Comparison of ENCODE assay signal across 11 cellular contexts in genomic region chr6:24951831-24952299, GRCh38. TPM values are rescaled to one million over a fixed set of nuclear protein-coding genes. Genes with fewer than 3 reads are reported as not detected.
DNase-seq lines count a peak whose midpoint lies in the region; ATAC-seq and TF ChIP-seq lines count a peak whose summit lies in the region.
"Had no signal": no experiment of that assay in that cellular context is flagged by ENCODE, and none has a peak within 500 bp of the region (broad histone marks: within the 10 kb centered on the region; RNA-seq: fewer than 3 reads in every experiment).

No MANE protein-coding gene starts in this region.

- H3K27ac Mint-ChIP-seq in T-cell: peak overlapping the region; percentile 96 to 98

- H3K27me3 ChIP-seq in right atrium auricular region (no peaks in the 10 kb centered on the region), upper lobe of right lung (no peaks in the 10 kb centered on the region)

- H3K4me1 Mint-ChIP-seq in T-cell: peaks cover 93 to 98% (median 95%) of the 10 kb centered on the region in 3 donors

- CTCF ChIA-PET in T-cell (lab: Charles Lee): interaction anchor here (0.7 to 8.5 kb wide), 13 partner anchors 13 to 75 kb away, joined by 3 to 107 read pairs (median 5); partner anchors contain the start of gene RIPOR2 (in 1 of the 2)

- no peak for DNase-seq in Right ventricle myocardium inferior (ENCODE audit: missing footprints)
- no peak for DNase-seq in right atrium auricular region (ENCODE audit: low spot score)
- peak in 31 of 34 experiments; percentile 42 to 81 (median 58) for DNase-seq in T-cell
- no peak for DNase-seq in upper lobe of right lung
- no peak for DNase-seq in kidney tubule cell (ENCODE audit: low spot score)
- DNase-seq in C1 segment of cervical spinal cord (lab: John Stamatoyannopoulos, UW): no peak
- DNase-seq: cerebellar nuclear complex, substantia nigra had no signal

- H3K27ac ChIP-seq in right atrium auricular region (no peak overlapping the region), upper lobe of right lung (no peak overlapping the region)

- peaks cover 0 to 19% (median 6%) of the 10 kb centered on the region in 3 donors for H3K9me3 Mint-ChIP-seq in T-cell

- POLR2A ChIA-PET in T-cell (lab: Charles Lee): interaction anchor here (0.9 to 4.6 kb wide), 7 partner anchors 8 to 23 kb away, joined by 3 to 20 read pairs (median 4); partner anchors contain the start of gene RIPOR2 (in 1 of the 2)

- no peaks in the 10 kb centered on the region for H3K36me3 ChIP-seq in right atrium auricular region
- H3K36me3 ChIP-seq in upper lobe of right lung: no peaks in the 10 kb centered on the region

- H3K27me3 Mint-ChIP-seq in T-cell: no peaks in the 10 kb centered on the region

- ATAC-seq in Right ventricle myocardium inferior (peak; percentile 65), T-cell (replicated peaks in 1 of 4) (peak; percentile 68 to 82 (median 70)), esophagus mucosa (peak; percentile 58), upper lobe of right lung (peak; percentile 97), HG03565 (IDR thresholded peaks at IDR 0.05; ENCODE audit: unreplicated experiment) (no peak)

- no peaks in the 10 kb centered on the region for H3K9me3 ChIP-seq in right atrium auricular region
- no peaks in the 10 kb centered on the region for H3K9me3 ChIP-seq in upper lobe of right lung

- H3K36me3 Mint-ChIP-seq in T-cell: peaks cover 27% of the 10 kb centered on the region

- H3K4me1 ChIP-seq in right atrium auricular region (no peaks in the 10 kb centered on the region), upper lobe of right lung (peaks cover 13% of the 10 kb centered on the region)

- TF ChIP-seq CTCF in right atrium auricular region (IDR thresholded peaks at IDR 0.05): no peak
- no peak for TF ChIP-seq CTCF in upper lobe of right lung (IDR thresholded peaks at IDR 0.05)

- peak overlapping the region; percentile 60 to 77 (median 76) for H3K4me3 Mint-ChIP-seq in T-cell

- intact Hi-C loops in Right ventricle myocardium inferior (cut with DNase I) (no loop called here), upper lobe of right lung (cut with DNase I) (no loop called here)

- no peak overlapping the region for H3K4me3 ChIP-seq in right atrium auricular region
- no peak overlapping the region for H3K4me3 ChIP-seq in upper lobe of right lung

RNA-seq across cellular contexts. Expression of gene RIPOR2, which starts 16.1 kb away (rescaled TPM):
- total RNA-seq in Right ventricle myocardium inferior: 2.6 TPM
- 1 to 10 TPM; 2.4 to 7.3 TPM for total RNA-seq in right atrium auricular region
- total RNA-seq in T-cell: 100 to 1,000 TPM; 381 to 480 (median 441) TPM
- total RNA-seq in esophagus mucosa: 2.1 TPM
- 25.6 TPM for total RNA-seq in upper lobe of right lung
- total RNA-seq: glomerular endothelial cell had no signal

Comparison
In these comparisons a context has a peak if more than half of its experiments do, and no peak if none do; other contexts are left out.
1. DNase-seq: peak in T-cell (31 of 34); none in Right ventricle myocardium inferior (single experiment), right atrium auricular region (single experiment), upper lobe of right lung (single experiment), kidney tubule cell (single experiment) and C1 segment of cervical spinal cord (0 of 14).
2. RNA of gene RIPOR2, which starts 16.1 kb away (total RNA-seq): 381 to 480 TPM in T-cell; 25.6 TPM in upper lobe of right lung (single experiment), 2.4 to 7.3 TPM in right atrium auricular region, 2.6 TPM in Right ventricle myocardium inferior (single experiment) and 2.1 TPM in esophagus mucosa (single experiment); every median in the first group is over 10 times any median in the second.